ENCODE assay signal across 20 cellular contexts in the genomic region with DNA sequence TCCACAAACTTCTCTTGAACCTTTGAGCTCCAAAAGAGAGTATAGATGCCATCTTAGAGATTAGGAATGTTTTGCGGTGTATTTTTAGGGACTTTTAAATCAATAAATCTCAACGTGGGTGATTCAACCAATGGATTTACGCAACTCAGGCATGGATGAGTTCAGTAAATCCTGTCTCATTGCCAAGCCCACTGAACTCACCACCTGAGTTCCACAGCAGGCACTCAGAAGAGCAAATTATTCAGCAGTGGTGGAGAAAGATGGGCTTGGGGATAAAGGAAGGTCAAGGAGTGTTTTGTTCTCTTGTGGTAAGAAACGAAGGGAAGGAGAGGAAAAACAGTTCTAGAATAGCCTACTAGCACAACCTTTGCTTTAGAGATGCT.
DNase-seq lines count a peak whose midpoint lies in the region; ATAC-seq and TF ChIP-seq lines count a peak whose summit lies in the region.
"Had no signal": no experiment of that assay in that cellular context is flagged by ENCODE, and none has a peak within 500 bp of the region (broad histone marks: within the 10 kb centered on the region; RNA-seq: fewer than 3 reads in every experiment).

No MANE protein-coding gene starts in this region.

- TF ChIP-seq CTCF in astrocyte of the spinal cord (IDR thresholded peaks at IDR 0.05; ENCODE audit: low read depth, low read length): no peak

- ATAC-seq in GM19035 (IDR thresholded peaks at IDR 0.05; ENCODE audit: unreplicated experiment): no peak

- in situ Hi-C loops in astrocyte of the spinal cord (cut with HindIII; ENCODE audit: low sequenced_read_pairs): no loop called here

- H3K4me3 ChIP-seq in astrocyte of the spinal cord (ENCODE audit: low read depth, low read length) (no peak overlapping the region), skeletal muscle cell (ENCODE audit: low read depth, low read length) (no peak overlapping the region)

- DNase-seq in HCEC 1CT (peak; percentile 43), astrocyte of the spinal cord (ENCODE audit: low read depth, low spot score) (peak; percentile 11), fibroblast of peridontal ligament (ENCODE audit: extremely low read depth) (peak; percentile 31), skeletal muscle cell (ENCODE audit: low read depth) (peak; percentile 37), NCI-H1417 treated with DMSO at 0.1 percent for 48 hours (lab: John Stamatoyannopoulos, UW) (no peak), putamen (ENCODE audit: low spot score) (no peak)
- no peak for DNase-seq in stimulated activated CD4-positive, alpha-beta T cell treated with anti-CD3 and anti-CD28 coated beads, Interleukin-2, amount 100 ng/mL, for 48 hours
- DNase-seq: ACHN, AML-193, DMS79, KBM-7, MV-4-11, NCI-H1417, NCI-H187 treated with DMSO at 0.1 percent for 48 hours, NCI-H226, NCI-H524, NCI-H82, OCI-M1, RPMI8226 had no signal

Comparison
In these comparisons a context has a peak if more than half of its experiments do, and no peak if none do; other contexts are left out.
1. DNase-seq: peak in HCEC 1CT (single experiment), astrocyte of the spinal cord (single experiment), fibroblast of peridontal ligament (single experiment) and skeletal muscle cell (single experiment); none in NCI-H1417 treated with DMSO at 0.1 percent for 48 hours (single experiment), putamen (single experiment) and stimulated activated CD4-positive, alpha-beta T cell treated with anti-CD3 and anti-CD28 coated beads, Interleukin-2, amount 100 ng/mL, for 48 hours (0 of 2).